ENCODE assay signal across 22 cellular contexts in the genomic region with DNA sequence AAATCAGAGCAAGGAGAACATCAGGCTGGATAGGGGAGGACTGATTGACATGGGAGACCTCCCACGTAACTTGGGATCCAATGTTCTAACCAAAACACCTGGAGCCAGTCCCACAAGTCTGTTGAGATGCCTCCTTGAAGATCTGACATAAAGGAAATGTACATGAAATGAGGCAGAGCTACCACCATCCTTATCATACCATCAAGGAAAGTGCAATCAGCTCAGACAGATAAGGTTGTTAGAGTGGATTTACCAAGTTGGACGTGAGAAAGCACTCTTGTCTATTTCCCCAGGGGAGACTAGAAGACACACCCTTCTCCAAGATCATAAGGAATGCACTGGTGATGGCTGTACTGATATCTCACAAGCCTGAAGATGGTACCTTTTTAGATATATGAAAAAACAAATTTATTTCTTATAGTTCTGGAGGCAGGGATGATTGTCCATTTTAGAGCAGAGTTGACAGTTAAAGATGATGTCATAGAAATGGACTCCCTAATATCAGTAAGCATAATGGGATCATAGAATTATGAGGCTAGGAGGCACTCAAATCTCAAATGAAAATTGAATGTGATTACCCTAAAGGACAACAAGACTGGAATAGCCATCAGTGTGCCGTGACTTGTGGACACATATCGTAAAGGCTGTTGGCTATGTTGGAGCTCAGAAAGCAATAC.
DNase-seq lines count a peak whose midpoint lies in the region; ATAC-seq, FAIRE-seq and TF ChIP-seq lines count a peak whose summit lies in the region.
"Had no signal": no experiment of that assay in that cellular context is flagged by ENCODE, and none has a peak within 500 bp of the region (broad histone marks: within the 10 kb centered on the region; RNA-seq: fewer than 3 reads in every experiment).

No MANE protein-coding gene starts in this region.

- H3K9me3 ChIP-seq in K562 (replicated peaks; ENCODE audit: control insufficient read depth, insufficient read depth, low read depth, low read length): no peaks in the 10 kb centered on the region
- H3K9me3 ChIP-seq in trophoblast cell (ENCODE audit: insufficient read depth, low read depth, low read length): no peaks in the 10 kb centered on the region
- H3K9me3 ChIP-seq: A549, BLaER1, HAP-1 had no signal

- CTCF ChIA-PET in K562 (lab: Yijun Ruan, JAX; ENCODE audit: low intra/inter-chr PET ratio): no interaction called here

- H3K18ac ChIP-seq in trophoblast cell (ENCODE audit: low read length): peak overlapping the region; percentile 15

- peak overlapping the region; percentile 77 for H2BK12ac ChIP-seq in trophoblast cell (ENCODE audit: low read length)

- no peak for TF ChIP-seq EP300 in K562 (IDR thresholded peaks at IDR 0.05; ENCODE audit: low read length)

- H4K20me1 ChIP-seq in K562 (replicated peaks; ENCODE audit: control insufficient read depth, insufficient read depth, low read length): no peaks in the 10 kb centered on the region; the same call in 1 of the 2 replicates
- H4K20me1 ChIP-seq: BLaER1 had no signal

- H4K8ac ChIP-seq in trophoblast cell (ENCODE audit: low read depth, low read length): peak overlapping the region; percentile 40

- TF ChIP-seq RAD21 in K562 (CRISPR knock-in tag; conservative IDR thresholded peaks at IDR 0.05 in 1 of 2, IDR thresholded peaks at IDR 0.05 in 1 of 2): no peak

- no peaks in the 10 kb centered on the region for H3K79me2 ChIP-seq in K562 (ENCODE audit: control insufficient read depth, insufficient read depth, low read length)
- H3K79me2 ChIP-seq in trophoblast cell (ENCODE audit: control insufficient read depth, insufficient read depth, low read length, poor library complexity): no peaks in the 10 kb centered on the region

- H3K9me1 ChIP-seq in K562 (ENCODE audit: control insufficient read depth, insufficient read depth, low read length): no peaks in the 10 kb centered on the region

- intact Hi-C loops in K562 (cut with micrococcal nuclease): no loop called here

- 1% methylated on average over 4 of the region's 4 CpGs for WGBS in K562 (ENCODE audit: insufficient coverage, low coverage, missing lambda C conversion rate)
- no CpG with 5 or more reads among the region's 4 CpGs for WGBS in trophoblast cell (ENCODE audit: extremely low coverage, insufficient coverage, insufficient read length)

- ATAC-seq in K562 (no peak), GM18517 (IDR thresholded peaks at IDR 0.05; ENCODE audit: unreplicated experiment) (no peak)
- ATAC-seq in activated T-helper 17 cell treated with anti-CD3 and anti-CD28 coated beads, Interleukin-2, amount 50 U/mL, for 72 hours (replicated peaks): no peak
- ATAC-seq: A549, GM12878 had no signal

- no peaks in the 10 kb centered on the region for H3K36me3 Mint-ChIP-seq in activated T-helper 17 cell treated with anti-CD3 and anti-CD28 coated beads, Interleukin-2, amount 50 U/mL, for 72 hours (ENCODE audit: low read depth)
- H3K36me3 Mint-ChIP-seq: CD4-positive, alpha-beta memory T cell had no signal

- peak; percentile 50 for DNase-seq in NCI-H82 (lab: John Stamatoyannopoulos, UW)
- no peak for DNase-seq in NCI-H82 treated with DMSO at 0.1 percent for 48 hours (lab: John Stamatoyannopoulos, UW; ENCODE audit: unreplicated experiment)
- DNase-seq in Jurkat, Clone E6-1 (ENCODE audit: low read depth, low spot score): peak; percentile 96
- no peak for DNase-seq in K562 (ENCODE audit: extremely low read depth in 1 of 4, low spot score in 3 of 4)
- DNase-seq in trophoblast cell: peak; percentile 88 to 97
- DNase-seq in amniotic stem cell (lab: John Stamatoyannopoulos, UW): no peak
- DNase-seq: AML-193; Calu3; CD4-positive, alpha-beta memory T cell; DMS79 treated with DMSO at 0.1 percent for 48 hours; EL; GM23248 had no signal

- peak overlapping the region; percentile 3; the same call in 1 of the 2 replicates for H3K4me3 ChIP-seq in Jurkat, Clone E6-1 (ENCODE audit: low read length)
- H3K4me3 ChIP-seq in K562 (no peak overlapping the region), trophoblast cell (ENCODE audit: low read depth, low read length) (no peak overlapping the region)
- H3K4me3 ChIP-seq: A549, BLaER1, GM12878, GM23248, HAP-1 had no signal

- H2BK120ac ChIP-seq in trophoblast cell (ENCODE audit: insufficient read depth, low read length, poor library complexity): peak overlapping the region; percentile 73

- no peak overlapping the region for H3K27ac Mint-ChIP-seq in activated T-helper 17 cell treated with anti-CD3 and anti-CD28 coated beads, Interleukin-2, amount 50 U/mL, for 72 hours
- H3K27ac Mint-ChIP-seq: CD14-positive monocyte, IgD-negative memory B cell had no signal

- no peak overlapping the region for H4K12ac ChIP-seq in trophoblast cell (ENCODE audit: low read depth, low read length)

- H3K27me3 ChIP-seq in K562 (ENCODE audit: control insufficient read depth in 2 of 2, insufficient read depth in 2 of 2, low read length in 2 of 2) (peaks cover 26 to 45% of the 10 kb centered on the region in 2 experiments), trophoblast cell (ENCODE audit: insufficient read depth, low read length) (no peaks in the 10 kb centered on the region)
- H3K27me3 ChIP-seq: BLaER1 had no signal

- no peak for FAIRE-seq in K562 (lab: Jason Lieb, UNC)
- FAIRE-seq: A549, GM12878, HTR-8/SVneo had no signal

- no peaks in the 10 kb centered on the region for H3K27me3 Mint-ChIP-seq in activated T-helper 17 cell treated with anti-CD3 and anti-CD28 coated beads, Interleukin-2, amount 50 U/mL, for 72 hours

- H3K4me1 ChIP-seq in K562 (replicated peaks in 1 of 2; ENCODE audit: control insufficient read depth in 2 of 2, insufficient read depth in 2 of 2, low read length in 2 of 2) (no peaks in the 10 kb centered on the region), trophoblast cell (ENCODE audit: control insufficient read depth in 1 of 2, insufficient read depth in 2 of 2, low read length in 2 of 2) (peaks cover 13 to 18% of the 10 kb centered on the region in 2 experiments)
- H3K4me1 ChIP-seq: A549, HAP-1 had no signal

- peaks cover 19% of the 10 kb centered on the region for H3K79me1 ChIP-seq in trophoblast cell (ENCODE audit: low read length)

- H3K27ac ChIP-seq in K562 (ENCODE audit: extremely low read depth, low read depth, low read length) (no peak overlapping the region), trophoblast cell (ENCODE audit: low read depth, low read length) (peak overlapping the region; percentile 81)
- H3K27ac ChIP-seq: 22Rv1, A549, BLaER1, GM23248 had no signal

- H3K4me1 Mint-ChIP-seq in activated T-helper 17 cell treated with anti-CD3 and anti-CD28 coated beads, Interleukin-2, amount 50 U/mL, for 72 hours: peaks cover 9% of the 10 kb centered on the region

- peak overlapping the region; percentile 44 for H3K14ac ChIP-seq in trophoblast cell (ENCODE audit: low read length)

- H3K9ac ChIP-seq in K562 (ENCODE audit: insufficient read depth in 1 of 2, low read depth in 2 of 2, low read length in 2 of 2): no peak overlapping the region
- no peak overlapping the region for H3K9ac ChIP-seq in trophoblast cell (ENCODE audit: low read length)
- H3K9ac ChIP-seq: BLaER1, GM23248 had no signal

- no TSS peak for BruUV-seq in K562 (replicated peaks; lab: Mats Ljungman, UMichigan)

- H4K91ac ChIP-seq in trophoblast cell (ENCODE audit: low read depth, low read length): peak overlapping the region; percentile 93

- in situ Hi-C loops in K562 (cut with MboI): no loop called here

- H2BK5ac ChIP-seq in trophoblast cell (ENCODE audit: low read depth, low read length, poor library complexity): peak overlapping the region; percentile 83

- no peak for TF ChIP-seq CTCF in K562 (IDR thresholded peaks at IDR 0.05 in 2 of 3, conservative IDR thresholded peaks at IDR 0.05 in 1 of 3; ENCODE audit: insufficient read depth in 2 of 3, low read depth in 1 of 3, low read length in 3 of 3)

- H2AK5ac ChIP-seq in trophoblast cell (ENCODE audit: low read length): peak overlapping the region; percentile 24

- H3K4ac ChIP-seq in trophoblast cell (ENCODE audit: low read depth, low read length): no peak overlapping the region

- H3K9me3 Mint-ChIP-seq in activated T-helper 17 cell treated with anti-CD3 and anti-CD28 coated beads, Interleukin-2, amount 50 U/mL, for 72 hours: no peaks in the 10 kb centered on the region
- H3K9me3 Mint-ChIP-seq: CD4-positive, alpha-beta memory T cell had no signal

- no peaks in the 10 kb centered on the region for H3K36me3 ChIP-seq in K562 (ENCODE audit: control insufficient read depth, insufficient read depth, low read length)
- H3K36me3 ChIP-seq in trophoblast cell (ENCODE audit: control insufficient read depth in 1 of 2, insufficient read depth in 2 of 2, low read length in 2 of 2): no peaks in the 10 kb centered on the region
- H3K36me3 ChIP-seq: BLaER1, HAP-1 had no signal

- TF ChIP-seq POLR2A in K562 (conservative IDR thresholded peaks at IDR 0.05): no peak

- POLR2A ChIA-PET in K562 (lab: Yijun Ruan, JAX): no interaction called here

- no peak overlapping the region for H3K4me3 Mint-ChIP-seq in activated T-helper 17 cell treated with anti-CD3 and anti-CD28 coated beads, Interleukin-2, amount 50 U/mL, for 72 hours
- H3K4me3 Mint-ChIP-seq: CD14-positive monocyte; CD4-positive, alpha-beta memory T cell had no signal

- H2AFZ ChIP-seq in K562 (ENCODE audit: low read depth, low read length) (no peak overlapping the region), trophoblast cell (ENCODE audit: insufficient read depth, low read length, poor library complexity) (no peak overlapping the region)
- H2AFZ ChIP-seq: GM23248 had no signal

- H3K4me2 ChIP-seq in K562 (ENCODE audit: insufficient read depth, low read length) (no peak overlapping the region), trophoblast cell (ENCODE audit: low read length) (peak overlapping the region; percentile 13)
- H3K4me2 ChIP-seq: A549, BLaER1 had no signal

- no peak overlapping the region for H3K23ac ChIP-seq in trophoblast cell (ENCODE audit: low read length)

Comparison
In these comparisons a context has a peak if more than half of its experiments do, and no peak if none do; other contexts are left out.
1. DNase-seq: peak in NCI-H82 (single experiment), Jurkat, Clone E6-1 (single experiment) and trophoblast cell (2 of 2); none in NCI-H82 treated with DMSO at 0.1 percent for 48 hours (single experiment), K562 (0 of 4) and amniotic stem cell (single experiment).